Comparison of ENCODE assay signal across 8 cellular contexts in genomic region chr5:100852988-100853449, GRCh38. TPM values are rescaled to one million over a fixed set of nuclear protein-coding genes. Genes with fewer than 3 reads are reported as not detected.
A peak's percentile ranks its signal among the peaks of the same experiment; 100 is the strongest.
DNase-seq lines count a peak whose midpoint lies in the region; ATAC-seq and TF ChIP-seq lines count a peak whose summit lies in the region.

No MANE protein-coding gene starts in this region.

- peak overlapping the region; percentile 93 for H3K27ac Mint-ChIP-seq in activated naive CD8-positive, alpha-beta T cell treated with anti-CD3 and anti-CD28 coated beads for 36 hours

- ATAC-seq in GM19468 (IDR thresholded peaks at IDR 0.05; ENCODE audit: extremely low read depth, unreplicated experiment) (peak; percentile 90), HG03432 (IDR thresholded peaks at IDR 0.05; ENCODE audit: unreplicated experiment) (peak; percentile 94)

- POLR2A ChIA-PET in GM10248 (lab: Yijun Ruan, JAX), result no interaction called here

- H3K9me3 Mint-ChIP-seq in activated naive CD8-positive, alpha-beta T cell treated with anti-CD3 and anti-CD28 coated beads for 36 hours, result no peaks in the 10 kb centered on the region

- CTCF ChIA-PET in GM10248 (lab: Yijun Ruan, JAX), result interaction anchor here (4.2 kb wide), 1 partner anchor 12 kb away, joined by 27 read pairs; no protein-coding TSS in a partner anchor

- TF ChIP-seq CTCF in GM10248 (IDR thresholded peaks at IDR 0.05; ENCODE audit: control extremely low read depth, extremely low read depth, low read depth, missing control alignments), result no peak

- DNase-seq in GM10248 (ENCODE audit: extremely low spot score) (peak; percentile 53), glomerular visceral epithelial cell (ENCODE audit: extremely low spot score) (no peak), mucosa of gallbladder (ENCODE audit: low spot score) (no peak), NCI-H226 (no peak), SHP77 treated with DMSO at 0.1 percent for 48 hours (lab: John Stamatoyannopoulos, UW) (no peak)
- no peak for DNase-seq in activated naive CD8-positive, alpha-beta T cell treated with anti-CD3 and anti-CD28 coated beads for 36 hours

- H3K4me3 Mint-ChIP-seq in activated naive CD8-positive, alpha-beta T cell treated with anti-CD3 and anti-CD28 coated beads for 36 hours, result peak overlapping the region; percentile 61

- H3K27me3 Mint-ChIP-seq in activated naive CD8-positive, alpha-beta T cell treated with anti-CD3 and anti-CD28 coated beads for 36 hours, result no peaks in the 10 kb centered on the region

- peaks cover 27% of the 10 kb centered on the region for H3K4me1 Mint-ChIP-seq in activated naive CD8-positive, alpha-beta T cell treated with anti-CD3 and anti-CD28 coated beads for 36 hours

- peaks cover 28% of the 10 kb centered on the region for H3K36me3 Mint-ChIP-seq in activated naive CD8-positive, alpha-beta T cell treated with anti-CD3 and anti-CD28 coated beads for 36 hours

RNA-seq across cellular contexts. Expression of gene ST8SIA4, which starts 50.1 kb away (rescaled TPM):
- total RNA-seq in activated naive CD8-positive, alpha-beta T cell treated with anti-CD3 and anti-CD28 coated beads for 36 hours, result 10 to 100 TPM; 14.6 to 17.3 TPM
- total RNA-seq in mucosa of gallbladder, result 9.4 TPM
